ENCODE assay signal across 34 cellular contexts in the genomic region with DNA sequence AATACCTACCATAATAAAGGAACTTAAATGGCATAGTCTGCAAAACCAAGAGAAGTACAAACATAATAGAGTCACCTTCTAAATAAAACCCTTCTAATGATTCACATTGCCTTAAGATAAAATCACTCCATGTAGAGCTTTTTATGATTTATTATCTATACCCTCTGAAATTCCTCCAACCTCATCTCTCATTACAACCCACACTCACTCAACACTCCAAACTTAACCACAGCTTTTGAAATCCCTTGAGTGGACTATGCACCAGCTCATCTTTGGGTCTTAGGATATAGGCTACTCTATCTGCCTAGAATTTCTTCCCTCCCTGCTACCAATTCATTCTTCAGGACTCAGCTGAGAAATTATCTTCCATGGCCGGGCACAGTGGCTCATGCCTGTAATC.
"Had no signal": no experiment of that assay in that cellular context is flagged by ENCODE, and none has a peak within 500 bp of the region (broad histone marks: within the 10 kb centered on the region; RNA-seq: fewer than 3 reads in every experiment).

No MANE protein-coding gene starts in this region.

- DNase-seq: Karpas-422, Kasumi-1, KG1, MG63, MM.1S, MV-4-11, NCI-H1048, NCI-H1092 treated with DMSO at 0.1 percent for 48 hours, NCI-H1105, NCI-H1105 treated with DMSO at 0.1 percent for 48 hours, NCI-H1417, NCI-H1417 treated with DMSO at 0.1 percent for 48 hours, NCI-H1436, NCI-H1436 treated with DMSO at 0.1 percent for 48 hours, NCI-H146, NCI-H1694, NCI-H1694 treated with DMSO at 0.1 percent for 48 hours, NCI-H187, NCI-H187 treated with DMSO at 0.1 percent for 48 hours, NCI-H1930, NCI-H2029, NCI-H2029 treated with DMSO at 0.1 percent for 48 hours, NCI-H2081, NCI-H2081 treated with DMSO at 0.1 percent for 48 hours, NCI-H2107, NCI-H2171, NCI-H2171 treated with DMSO at 0.1 percent for 48 hours, NCI-H2227 treated with DMSO at 0.1 percent for 48 hours, NCI-H226, NCI-H345, NCI-H446, NCI-H446 treated with DMSO at 0.1 percent for 48 hours, NCI-H510A had no signal

- H3K27me3 ChIP-seq: MG63 had no signal

- H3K27ac ChIP-seq: KMS-11 had no signal

- H3K4me3 ChIP-seq: MG63 had no signal

- H3K4me2 ChIP-seq: KMS-11 had no signal

- H3K9me3 ChIP-seq: MG63 had no signal

- H3K36me3 ChIP-seq: MG63 had no signal

- H3K9ac ChIP-seq: KMS-11 had no signal
